In the genomic region with DNA sequence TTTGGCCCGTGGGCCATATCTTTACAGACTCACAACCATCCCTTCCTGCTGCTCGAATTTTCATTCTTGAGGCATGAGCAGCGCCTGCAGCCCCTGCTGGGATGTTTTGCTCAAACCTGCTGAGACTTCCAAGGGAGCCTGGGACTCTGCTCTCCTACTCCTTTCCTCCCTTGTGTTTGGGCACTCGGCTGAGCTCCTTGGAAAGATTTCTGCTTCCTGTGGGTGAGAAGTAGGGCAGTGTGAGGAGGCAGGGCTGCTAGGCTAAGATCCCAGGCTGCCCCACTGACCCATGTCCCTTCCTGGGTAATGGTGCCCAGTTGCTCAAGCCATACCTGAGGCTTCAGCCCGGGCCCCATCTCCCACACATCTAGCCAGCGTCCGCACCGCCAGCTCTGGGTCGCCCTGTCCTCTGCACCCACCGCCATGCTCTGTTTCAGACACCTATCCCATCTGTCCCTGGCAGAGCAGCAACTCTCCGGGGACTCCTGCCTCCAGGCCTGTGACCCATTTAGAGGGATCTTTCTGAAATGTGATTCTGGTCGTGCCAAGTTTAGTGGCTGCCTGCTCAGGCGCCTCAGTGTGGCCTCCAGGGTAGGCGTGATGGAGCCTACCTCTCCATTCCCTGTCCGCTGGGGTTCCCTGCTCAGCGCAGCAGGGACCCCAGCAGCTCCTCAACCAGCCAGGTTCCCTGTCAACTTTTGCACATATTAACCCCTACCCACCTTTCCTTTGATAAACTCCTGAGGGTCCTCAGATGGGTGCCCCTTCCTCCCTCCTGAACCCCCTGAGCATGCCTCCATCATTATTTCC, we compare ENCODE assay signal across 14 cellular contexts.
DNase-seq lines count a peak whose midpoint lies in the region; ATAC-seq and TF ChIP-seq lines count a peak whose summit lies in the region.
"Had no signal": no experiment of that assay in that cellular context is flagged by ENCODE, and none has a peak within 500 bp of the region (broad histone marks: within the 10 kb centered on the region; RNA-seq: fewer than 3 reads in every experiment).

No MANE protein-coding gene starts in this region.

- H3K4me3 ChIP-seq in Caco-2 (ENCODE audit: low read depth, low read length) (no peak overlapping the region), dorsolateral prefrontal cortex (no peak overlapping the region)
- no peak overlapping the region for H3K4me3 ChIP-seq in CD8-positive, alpha-beta T cell (ENCODE audit: low read depth, low read length)
- H3K4me3 ChIP-seq: adrenal gland had no signal

- no peak for DNase-seq in Caco-2
- DNase-seq in NCI-H1694 (lab: John Stamatoyannopoulos, UW) = peak; percentile 43
- DNase-seq in dorsolateral prefrontal cortex = peak in 2 of 10 donors; percentile 30 to 54
- DNase-seq in neural crest cell (ENCODE audit: low read depth, low spot score) = no peak
- no peak for DNase-seq in CD8-positive, alpha-beta T cell
- DNase-seq in activated CD4-positive, alpha-beta T cell treated with anti-CD3 and anti-CD28 coated beads, Interleukin-2, amount 50 U/mL, for 1 hour = no peak
- no peak for DNase-seq in endothelial cell (ENCODE audit: low spot score)
- no peak for DNase-seq in NCI-H128 (lab: John Stamatoyannopoulos, UW; ENCODE audit: unreplicated experiment)
- DNase-seq: activated CD4-positive, CD25-positive, alpha-beta regulatory T cell treated with anti-CD3 and anti-CD28 coated beads, Interleukin-2, amount 50 U/mL, for 72 hours; adrenal gland; GF-D8; GOT3; immature natural killer cell had no signal

- H3K9me3 Mint-ChIP-seq in Caco-2 (ENCODE audit: unreplicated experiment) = no peaks in the 10 kb centered on the region
- H3K9me3 Mint-ChIP-seq in neural crest cell = no peaks in the 10 kb centered on the region
- no peaks in the 10 kb centered on the region for H3K9me3 Mint-ChIP-seq in CD8-positive, alpha-beta T cell
- no peaks in the 10 kb centered on the region for H3K9me3 Mint-ChIP-seq in endothelial cell (ENCODE audit: unreplicated experiment)
- H3K9me3 Mint-ChIP-seq: immature natural killer cell had no signal

- BruUV-seq in Caco-2 (replicated peaks; lab: Mats Ljungman, UMichigan) = no TSS peak

- no peak for TF ChIP-seq CTCF in Caco-2 (IDR thresholded peaks at IDR 0.05; ENCODE audit: insufficient read depth in 1 of 2, low read depth in 1 of 2, low read length in 1 of 2, severe bottlenecking in 1 of 2, unreplicated experiment in 1 of 2)
- no peak for TF ChIP-seq CTCF in dorsolateral prefrontal cortex (IDR thresholded peaks at IDR 0.05 in 54 of 56, conservative IDR thresholded peaks at IDR 0.05 in 2 of 56; ENCODE audit: low read depth in 1 of 56, partially characterized antibody in 56 of 56)
- TF ChIP-seq CTCF in neural crest cell (conservative IDR thresholded peaks at IDR 0.05) = no peak
- no peak for TF ChIP-seq CTCF in CD8-positive, alpha-beta T cell (IDR thresholded peaks at IDR 0.05)
- TF ChIP-seq CTCF in endothelial cell (IDR thresholded peaks at IDR 0.05; ENCODE audit: unreplicated experiment) = no peak

- ATAC-seq in CD8-positive, alpha-beta T cell = no peak

- H3K4me3 Mint-ChIP-seq in Caco-2 (ENCODE audit: unreplicated experiment) (no peak overlapping the region), neural crest cell (peak overlapping the region; percentile 75), endothelial cell (ENCODE audit: unreplicated experiment) (no peak overlapping the region)
- H3K4me3 Mint-ChIP-seq in CD8-positive, alpha-beta T cell = no peak overlapping the region
- H3K4me3 Mint-ChIP-seq: immature natural killer cell had no signal

- peaks cover 2% of the 10 kb centered on the region; the same call in 1 of the 2 replicates for H3K36me3 ChIP-seq in Caco-2 (ENCODE audit: control insufficient read depth, insufficient read depth, low read length)
- H3K36me3 ChIP-seq in CD8-positive, alpha-beta T cell (ENCODE audit: insufficient read depth, low read length) = peaks cover 3% of the 10 kb centered on the region
- H3K36me3 ChIP-seq: adrenal gland had no signal

- no peaks in the 10 kb centered on the region for H3K9me3 ChIP-seq in Caco-2
- H3K9me3 ChIP-seq in CD8-positive, alpha-beta T cell (ENCODE audit: low read length) = no peaks in the 10 kb centered on the region
- H3K9me3 ChIP-seq: adrenal gland had no signal

- H3K36me3 Mint-ChIP-seq in Caco-2 (ENCODE audit: insufficient read depth, unreplicated experiment) (peaks cover 65% of the 10 kb centered on the region), neural crest cell (ENCODE audit: low read depth) (no peaks in the 10 kb centered on the region), endothelial cell (ENCODE audit: low read depth, unreplicated experiment) (no peaks in the 10 kb centered on the region)
- peaks cover 32% of the 10 kb centered on the region for H3K36me3 Mint-ChIP-seq in CD8-positive, alpha-beta T cell

- H3K4me1 ChIP-seq in Caco-2 = peaks cover 46% of the 10 kb centered on the region
- peaks cover 26% of the 10 kb centered on the region for H3K4me1 ChIP-seq in CD8-positive, alpha-beta T cell (ENCODE audit: insufficient read depth, low read length)

- no peaks in the 10 kb centered on the region for H3K27me3 Mint-ChIP-seq in Caco-2 (ENCODE audit: insufficient read depth, unreplicated experiment)
- H3K27me3 Mint-ChIP-seq in neural crest cell (ENCODE audit: low read depth) = peaks cover 4% of the 10 kb centered on the region
- no peaks in the 10 kb centered on the region for H3K27me3 Mint-ChIP-seq in CD8-positive, alpha-beta T cell (ENCODE audit: low read depth)
- H3K27me3 Mint-ChIP-seq in endothelial cell (ENCODE audit: unreplicated experiment) = peaks cover 3% of the 10 kb centered on the region

- H3K27ac Mint-ChIP-seq in Caco-2 (ENCODE audit: unreplicated experiment) = peak overlapping the region; percentile 56
- H3K27ac Mint-ChIP-seq in neural crest cell (ENCODE audit: unreplicated experiment) = peak overlapping the region; percentile 69
- H3K27ac Mint-ChIP-seq in CD8-positive, alpha-beta T cell = no peak overlapping the region
- H3K27ac Mint-ChIP-seq in endothelial cell (ENCODE audit: unreplicated experiment) = no peak overlapping the region

- CTCF ChIA-PET in Caco-2 (lab: Charles Lee) = no interaction called here
- CTCF ChIA-PET in CD8-positive, alpha-beta T cell (lab: Charles Lee) = interaction anchor here (1.1 to 2.8 kb wide), 2 partner anchors 193 to 312 kb away, joined by 5 to 12 read pairs; no protein-coding TSS in a partner anchor

- intact Hi-C loops in Caco-2 (cut with micrococcal nuclease; ENCODE audit: unreplicated experiment) = no loop called here
- intact Hi-C loops in dorsolateral prefrontal cortex (cut with DNase I) = no loop called here
- intact Hi-C loops in CD8-positive, alpha-beta T cell (cut with DNase I, micrococcal nuclease) = no loop called here

- H3K4me1 Mint-ChIP-seq in Caco-2 (ENCODE audit: low read depth, unreplicated experiment) (peaks cover 25% of the 10 kb centered on the region), neural crest cell (peaks cover 97% of the 10 kb centered on the region), endothelial cell (ENCODE audit: unreplicated experiment) (peaks cover 6% of the 10 kb centered on the region)
- H3K4me1 Mint-ChIP-seq in CD8-positive, alpha-beta T cell (ENCODE audit: low read depth) = peaks cover 42% of the 10 kb centered on the region

- no peaks in the 10 kb centered on the region for H3K27me3 ChIP-seq in Caco-2 (replicated peaks; ENCODE audit: control insufficient read depth, insufficient read depth, low read length)
- H3K27me3 ChIP-seq in dorsolateral prefrontal cortex = no peaks in the 10 kb centered on the region
- no peaks in the 10 kb centered on the region for H3K27me3 ChIP-seq in CD8-positive, alpha-beta T cell (ENCODE audit: insufficient read depth, low read length)
- H3K27me3 ChIP-seq: adrenal gland had no signal

- H3K27ac ChIP-seq in dorsolateral prefrontal cortex = peak overlapping the region in 46 of 59 donors; percentile 3 to 82 (median 58)
- no peak overlapping the region for H3K27ac ChIP-seq in CD8-positive, alpha-beta T cell (ENCODE audit: low read depth, low read length)
- H3K27ac ChIP-seq: C4-2B had no signal

- POLR2A ChIA-PET in Caco-2 (lab: Charles Lee) = no interaction called here
- POLR2A ChIA-PET in CD8-positive, alpha-beta T cell (lab: Charles Lee) = interaction anchor here (1.2 kb wide), 1 partner anchor 57 kb away, joined by 3 read pairs; no protein-coding TSS in a partner anchor

Comparison
In these comparisons a context has a peak if more than half of its experiments do, and no peak if none do; other contexts are left out.
1. H3K27ac Mint-ChIP-seq: peak in Caco-2 (single experiment) and neural crest cell (single experiment); none in CD8-positive, alpha-beta T cell (single experiment) and endothelial cell (single experiment).